In the genomic region with DNA sequence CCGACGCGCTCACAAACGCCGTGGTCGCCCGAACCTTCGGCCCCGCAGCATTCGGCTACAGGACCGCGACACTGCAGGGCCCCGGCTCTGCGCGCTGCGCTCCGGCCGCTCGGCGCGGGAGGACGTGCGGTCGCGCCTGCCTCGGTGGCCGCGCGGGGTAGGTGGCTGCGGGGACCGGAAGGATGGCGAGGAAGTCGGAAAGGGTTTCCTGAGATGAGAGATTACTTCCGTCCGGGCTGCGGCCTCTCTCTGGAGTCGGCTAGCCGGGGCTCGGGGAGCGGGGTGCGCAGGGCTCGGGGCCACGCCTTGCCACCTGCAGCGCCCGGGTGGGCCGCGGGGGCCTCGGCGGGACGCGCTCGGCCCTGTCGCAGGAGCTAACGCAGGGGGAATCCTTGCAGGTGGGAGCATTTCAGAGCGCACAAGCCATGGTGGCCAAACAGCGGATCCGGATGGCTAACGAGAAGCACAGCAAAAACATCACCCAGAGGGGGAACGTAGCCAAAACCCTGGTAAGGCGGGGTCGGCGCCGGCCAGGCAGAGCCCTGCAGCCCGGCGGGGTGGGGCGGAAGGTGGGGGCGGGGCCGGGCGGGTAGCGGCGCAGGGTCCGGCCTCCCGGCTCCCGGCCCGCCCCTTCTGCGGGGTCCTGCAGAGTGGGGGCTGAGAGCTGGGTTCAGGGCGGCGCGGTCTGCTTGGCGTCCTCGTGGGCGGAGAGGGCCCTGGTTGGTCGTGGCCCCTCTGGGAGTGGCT, we compare ENCODE assay signal across 9 cellular contexts. TPM values are rescaled to one million over a fixed set of nuclear protein-coding genes. Genes with fewer than 3 reads are reported as not detected.
A peak's percentile ranks its signal among the peaks of the same experiment; 100 is the strongest.
DNase-seq lines count a peak whose midpoint lies in the region; ATAC-seq and TF ChIP-seq lines count a peak whose summit lies in the region.
"Had no signal": no experiment of that assay in that cellular context is flagged by ENCODE, and none has a peak within 500 bp of the region (broad histone marks: within the 10 kb centered on the region; RNA-seq: fewer than 3 reads in every experiment).

A gene (plus strand): TSS at position 224 of the 747 bp plus-strand sequence. CDS start 202 bp downstream, at position 426.

- no peak within 1 kb of the TSS for H3K23ac ChIP-seq in H9 (ENCODE audit: insufficient read length, low read depth, low read length)

- H2BK15ac ChIP-seq in H9 (ENCODE audit: low read depth, low read length): no peak within 1 kb of the TSS; the same call in 1 of the 2 replicates

- H3K27ac Mint-ChIP-seq in H9: no peak within 1 kb of the TSS; a peak in 2 of 7 replicates
- no peak within 1 kb of the TSS for H3K27ac Mint-ChIP-seq in activated CD8-positive, alpha-beta T cell treated with anti-CD3 and anti-CD28 coated beads, Interleukin-2, amount 10 ng/mL, durations not matched to agents 7 days and 5 days

- H2AK5ac ChIP-seq in H9 (ENCODE audit: insufficient read length, low read length): no peak within 1 kb of the TSS

- peaks cover 14 to 17% of the 10 kb centered on the region in 2 experiments for H3K4me1 Mint-ChIP-seq in H9
- peaks cover 4% of the 10 kb centered on the region for H3K4me1 Mint-ChIP-seq in activated CD8-positive, alpha-beta T cell treated with anti-CD3 and anti-CD28 coated beads, Interleukin-2, amount 10 ng/mL, durations not matched to agents 7 days and 5 days (ENCODE audit: low read depth)

- H3K18ac ChIP-seq in H9 (ENCODE audit: insufficient read length, low read depth, low read length): peak within 1 kb of the TSS; percentile 51

- CTCF ChIA-PET in activated CD8-positive, alpha-beta T cell treated with anti-CD3 and anti-CD28 coated beads, Interleukin-2, amount 10 ng/mL, durations not matched to agents 7 days and 5 days (lab: Charles Lee): no interaction called here

- no peaks in the 10 kb centered on the region for H3K36me3 Mint-ChIP-seq in H9 (ENCODE audit: insufficient read depth in 1 of 3, low read depth in 3 of 3)
- no peaks in the 10 kb centered on the region for H3K36me3 Mint-ChIP-seq in activated CD8-positive, alpha-beta T cell treated with anti-CD3 and anti-CD28 coated beads, Interleukin-2, amount 10 ng/mL, durations not matched to agents 7 days and 5 days (ENCODE audit: low read depth)

- H2AFZ ChIP-seq in H9 (ENCODE audit: low read length): no peak within 1 kb of the TSS

- H3K27ac ChIP-seq in H9 (ENCODE audit: insufficient read length, low read depth, low read length): no peak within 1 kb of the TSS
- H3K27ac ChIP-seq: KMS-11 had no signal

- WGBS in H9 (ENCODE audit: extremely low coverage, insufficient read length, low lambda C conversion rate): no CpG with 5 or more reads among the region's 83 CpGs

- H3K23me2 ChIP-seq in H9 (ENCODE audit: insufficient read length, low read depth, low read length, poor library complexity, severe bottlenecking): peaks cover 8% of the 10 kb centered on the region

- peaks cover 25% of the 10 kb centered on the region for H3K27me3 Mint-ChIP-seq in H9 (ENCODE audit: low read depth)
- peaks cover 30% of the 10 kb centered on the region for H3K27me3 Mint-ChIP-seq in activated CD8-positive, alpha-beta T cell treated with anti-CD3 and anti-CD28 coated beads, Interleukin-2, amount 10 ng/mL, durations not matched to agents 7 days and 5 days (ENCODE audit: low read depth)

- no peaks in the 10 kb centered on the region for H3K9me3 ChIP-seq in H9 (ENCODE audit: control insufficient read depth, low read depth, low read length)

- H3K27me3 ChIP-seq in H9 (ENCODE audit: insufficient read depth, low read length): no peaks in the 10 kb centered on the region; the same call in 1 of the 2 replicates

- no peak within 1 kb of the TSS for H2BK12ac ChIP-seq in H9 (ENCODE audit: insufficient read length, low read depth, low read length)

- no peak within 1 kb of the TSS for H2BK120ac ChIP-seq in H9 (ENCODE audit: low read depth, low read length, poor library complexity, severe bottlenecking)

- no peaks in the 10 kb centered on the region for H4K20me1 ChIP-seq in H9 (ENCODE audit: control insufficient read depth, insufficient read depth, insufficient read length)

- peak within 1 kb of the TSS; percentile 74 for H3K14ac ChIP-seq in H9 (ENCODE audit: insufficient read depth, low read length)

- H3K4me1 ChIP-seq in H9 (ENCODE audit: insufficient read depth, low read length): no peaks in the 10 kb centered on the region

- no peaks in the 10 kb centered on the region for H3K9me3 Mint-ChIP-seq in H9
- no peaks in the 10 kb centered on the region for H3K9me3 Mint-ChIP-seq in activated CD8-positive, alpha-beta T cell treated with anti-CD3 and anti-CD28 coated beads, Interleukin-2, amount 10 ng/mL, durations not matched to agents 7 days and 5 days (ENCODE audit: insufficient read depth)

- peak; percentile 90 for DNase-seq in H9
- peak; percentile 29 for DNase-seq in activated CD8-positive, alpha-beta T cell treated with anti-CD3 and anti-CD28 coated beads, Interleukin-2, amount 10 ng/mL, durations not matched to agents 7 days and 5 days
- peak; percentile 44 for DNase-seq in germinal center (ENCODE audit: low spot score)
- DNase-seq in occipital lobe (lab: John Stamatoyannopoulos, UW): peak; percentile 70
- no peak for DNase-seq in cortex of kidney (lab: John Stamatoyannopoulos, UW)
- DNase-seq in stimulated activated CD4-positive, alpha-beta T cell treated with anti-CD3 and anti-CD28 coated beads, Interleukin-4, amount 100 ng/mL, for 24 hours: no peak
- no peak for DNase-seq in inferior parietal cortex (ENCODE audit: extremely low spot score)

- H3K4me2 ChIP-seq in H9 (ENCODE audit: insufficient read depth, insufficient read length, low read length): peak within 1 kb of the TSS; percentile 84
- H3K4me2 ChIP-seq: KMS-11 had no signal

- H4K5ac ChIP-seq in H9 (ENCODE audit: insufficient read length, low read depth, low read length): no peak within 1 kb of the TSS

- no peak within 1 kb of the TSS for H3K4ac ChIP-seq in H9 (ENCODE audit: low read depth, low read length)

- H3K9ac ChIP-seq in H9 (ENCODE audit: extremely low read depth, insufficient read length, low read length): peak within 1 kb of the TSS; percentile 64
- H3K9ac ChIP-seq: KMS-11 had no signal

- TF ChIP-seq CTCF in H9 (conservative IDR thresholded peaks at IDR 0.05): no peak

- no peaks in the 10 kb centered on the region for H3K79me2 ChIP-seq in H9 (ENCODE audit: insufficient read depth, low read length)

- H2BK20ac ChIP-seq in H9 (ENCODE audit: low read depth, low read length, poor library complexity, severe bottlenecking): no peak within 1 kb of the TSS

- no peak within 1 kb of the TSS for H3K56ac ChIP-seq in H9 (ENCODE audit: insufficient read length, low read depth, low read length)

- POLR2A ChIA-PET in activated CD8-positive, alpha-beta T cell treated with anti-CD3 and anti-CD28 coated beads, Interleukin-2, amount 10 ng/mL, durations not matched to agents 7 days and 5 days (lab: Charles Lee): no interaction called here

- ATAC-seq in activated CD8-positive, alpha-beta T cell treated with anti-CD3 and anti-CD28 coated beads, Interleukin-2, amount 10 ng/mL, durations not matched to agents 7 days and 5 days: peak; percentile 60
- ATAC-seq in GM18868 (IDR thresholded peaks at IDR 0.05; ENCODE audit: unreplicated experiment): no peak

- H4K8ac ChIP-seq in H9 (replicated peaks; ENCODE audit: insufficient read length, low read depth, low read length): no peak within 1 kb of the TSS

- H3K4me3 Mint-ChIP-seq in H9: peak within 1 kb of the TSS; percentile 68 to 77
- peak within 1 kb of the TSS; percentile 5 for H3K4me3 Mint-ChIP-seq in activated CD8-positive, alpha-beta T cell treated with anti-CD3 and anti-CD28 coated beads, Interleukin-2, amount 10 ng/mL, durations not matched to agents 7 days and 5 days

- H4K91ac ChIP-seq in H9 (ENCODE audit: insufficient read length, low read depth, low read length): no peak within 1 kb of the TSS

- no peak within 1 kb of the TSS for H2BK5ac ChIP-seq in H9 (ENCODE audit: insufficient read length, low read length)

- no peak within 1 kb of the TSS for H3T11ph ChIP-seq in H9 (ENCODE audit: low read length)

- no peaks in the 10 kb centered on the region for H3K79me1 ChIP-seq in H9 (ENCODE audit: insufficient read depth, low read depth, low read length, poor library complexity, severe bottlenecking)

RNA-seq across cellular contexts. Expression of the gene that starts here (rescaled TPM):
- total RNA-seq in H9 (2021): 1.8 and 2.0 TPM in 2 replicates
- total RNA-seq in activated CD8-positive, alpha-beta T cell treated with anti-CD3 and anti-CD28 coated beads, Interleukin-2, amount 10 ng/mL, durations not matched to agents 7 days and 5 days: under 1 TPM; 0.31 to 0.50 TPM
- 30.7 TPM for total RNA-seq in occipital lobe

Comparison
In these comparisons a context has a peak if more than half of its experiments do, and no peak if none do; other contexts are left out.
1. RNA of the gene that starts here (total RNA-seq): 30.7 TPM in occipital lobe (single experiment); 1.8 to 2.0 TPM in H9 and 0.31 to 0.50 TPM in activated CD8-positive, alpha-beta T cell treated with anti-CD3 and anti-CD28 coated beads, Interleukin-2, amount 10 ng/mL, durations not matched to agents 7 days and 5 days; every median in the first group is over 10 times any median in the second.
2. Peak in DNase-seq and ATAC-seq in activated CD8-positive, alpha-beta T cell treated with anti-CD3 and anti-CD28 coated beads, Interleukin-2, amount 10 ng/mL, durations not matched to agents 7 days and 5 days; RNA of the gene not detected or under 1 TPM.
3. DNase-seq: peak in H9 (single experiment), germinal center (single experiment) and occipital lobe (single experiment); none in cortex of kidney (single experiment), stimulated activated CD4-positive, alpha-beta T cell treated with anti-CD3 and anti-CD28 coated beads, Interleukin-4, amount 100 ng/mL, for 24 hours (single experiment) and inferior parietal cortex (single experiment).